Comparison of ENCODE assay signal across 8 cellular contexts in the genomic region with DNA sequence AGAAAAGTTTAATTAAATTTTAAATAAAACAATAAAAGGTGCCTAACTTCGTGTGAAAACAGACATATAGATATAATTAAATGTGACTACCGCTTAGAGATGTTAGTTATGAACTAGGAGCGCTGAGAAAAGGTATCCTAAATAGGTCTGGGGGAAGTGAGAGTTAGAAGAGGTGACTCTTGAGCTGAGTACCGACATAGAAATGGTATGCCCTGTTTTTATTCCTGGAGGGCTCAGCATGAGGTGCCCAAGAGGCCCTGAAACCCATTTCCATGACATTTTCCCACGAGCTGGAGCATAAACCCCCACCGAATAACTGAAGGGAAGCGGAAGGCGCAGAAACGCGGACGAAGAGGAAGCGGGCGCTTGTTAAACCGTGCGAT. TPM values are rescaled to one million over a fixed set of nuclear protein-coding genes. Genes with fewer than 3 reads are reported as not detected.
DNase-seq lines count a peak whose midpoint lies in the region; ATAC-seq and TF ChIP-seq lines count a peak whose summit lies in the region.

No MANE protein-coding gene starts in this region.

- TF ChIP-seq CTCF in heart right ventricle (IDR thresholded peaks at IDR 0.05) (no peak), lower leg skin (IDR thresholded peaks at IDR 0.05) (no peak)

- H3K9ac ChIP-seq in adipocyte (ENCODE audit: low read length), result peak overlapping the region; percentile 88

- WGBS in heart right ventricle, 2 donors, result 4% methylated on average over 15 of the region's 15 CpGs
- WGBS in lower leg skin, 2 donors, result 3 to 6% methylated on average over 15 of the region's 15 CpGs
- WGBS in urinary bladder, result 4% methylated on average over 15 of the region's 15 CpGs

- H3K27ac ChIP-seq in heart right ventricle (peak overlapping the region; percentile 16 to 96 (median 90)), urinary bladder (ENCODE audit: low read depth) (peak overlapping the region; percentile 11)

- H3K27me3 ChIP-seq in heart right ventricle (no peaks in the 10 kb centered on the region), adipocyte (replicated peaks; ENCODE audit: control insufficient read depth, insufficient read depth, low read length) (no peaks in the 10 kb centered on the region)

- H3K9me3 ChIP-seq in heart right ventricle (no peaks in the 10 kb centered on the region), adipocyte (ENCODE audit: control insufficient read depth, low read length) (no peaks in the 10 kb centered on the region)

- H3K36me3 ChIP-seq in heart right ventricle (no peaks in the 10 kb centered on the region), adipocyte (ENCODE audit: control insufficient read depth, insufficient read depth, low read length, severe bottlenecking) (no peaks in the 10 kb centered on the region), urinary bladder (ENCODE audit: insufficient read depth) (no peaks in the 10 kb centered on the region)

- ATAC-seq in heart right ventricle, result peak in 1 of 8 donors; percentile 2
- no peak for ATAC-seq in left ventricle myocardium superior
- no peak for ATAC-seq in HG03045 (IDR thresholded peaks at IDR 0.05; ENCODE audit: unreplicated experiment)

- peaks cover 2 to 47% (median 36%) of the 10 kb centered on the region in 9 donors for H3K4me1 ChIP-seq in heart right ventricle
- peaks cover 21% of the 10 kb centered on the region for H3K4me1 ChIP-seq in adipocyte (ENCODE audit: control insufficient read depth, insufficient read depth, low read length)
- no peaks in the 10 kb centered on the region for H3K4me1 ChIP-seq in urinary bladder (ENCODE audit: insufficient read depth)

- TF ChIP-seq POLR2A in lower leg skin (IDR thresholded peaks at IDR 0.05), result no peak

- intact Hi-C loops in heart right ventricle (cut with DNase I) (loop anchor here in 5 of 10 donors (2.0 to 5.0 kb wide), 4 partner anchors 35 to 71 kb away; no protein-coding TSS in a partner anchor), left ventricle myocardium superior (cut with micrococcal nuclease) (no loop called here), lower leg skin (cut with DNase I; ENCODE audit: low total_unique reads) (no loop called here)

- DNase-seq in heart right ventricle (no peak), left ventricle myocardium superior (no peak), adipocyte (ENCODE audit: low read depth) (no peak), lower leg skin (ENCODE audit: low spot score in 2 of 2) (no peak), NCI-H1092 treated with DMSO at 0.1 percent for 48 hours (lab: John Stamatoyannopoulos, UW) (no peak), NCI-H82 treated with DMSO at 0.1 percent for 48 hours (lab: John Stamatoyannopoulos, UW; ENCODE audit: unreplicated experiment) (no peak)

- H3K4me3 ChIP-seq in heart right ventricle (peak overlapping the region; percentile 64 to 94 (median 81)), adipocyte (ENCODE audit: low read length) (peak overlapping the region; percentile 87), lower leg skin (ENCODE audit: low read depth, poor library complexity, severe bottlenecking) (peak overlapping the region; percentile 64), urinary bladder (ENCODE audit: low read depth, low read length) (peak overlapping the region; percentile 74)

RNA-seq across cellular contexts. Expression of a gene that starts 0.4 kb away (rescaled TPM):
- 10 to 100 TPM; 17.6 to 29.3 (median 24.2) TPM for total RNA-seq in heart right ventricle
- polyA plus RNA-seq in heart right ventricle, result 10 to 100 TPM; 11.9 to 24.0 TPM
- total RNA-seq in left ventricle myocardium superior, result 22.5 TPM
- 10 to 100 TPM in 1 of 4 donors, 1 to 10 TPM in 3; 7.0 to 11.9 (median 8.6) TPM for total RNA-seq in lower leg skin
- 56.5 TPM for total RNA-seq in urinary bladder
- polyA plus RNA-seq in urinary bladder, result 40.6 TPM
